ENCODE assay signal across 8 cellular contexts in genomic region chr16:50697881-50698767, GRCh38. TPM values are rescaled to one million over a fixed set of nuclear protein-coding genes. Genes with fewer than 3 reads are reported as not detected.
DNase-seq lines count a peak whose midpoint lies in the region; ATAC-seq and TF ChIP-seq lines count a peak whose summit lies in the region.

No MANE protein-coding gene starts in this region.

- no peaks in the 10 kb centered on the region for H3K27me3 ChIP-seq in foreskin keratinocyte
- H3K27me3 ChIP-seq in gastrocnemius medialis: no peaks in the 10 kb centered on the region
- H3K27me3 ChIP-seq in A673 (replicated peaks; ENCODE audit: insufficient read depth, low read depth, low read length, poor library complexity): peaks cover 12% of the 10 kb centered on the region

- peak overlapping the region; percentile 78 for H3K4me3 Mint-ChIP-seq in activated CD4-positive, alpha-beta memory T cell treated with anti-CD3 and anti-CD28 coated beads for 36 hours

- H3K36me3 Mint-ChIP-seq in activated CD4-positive, alpha-beta memory T cell treated with anti-CD3 and anti-CD28 coated beads for 36 hours: peaks cover 34% of the 10 kb centered on the region

- peak; percentile 80 for DNase-seq in activated naive CD4-positive, alpha-beta T cell treated with Interleukin-2 at 50 U/mL for 16 hours
- DNase-seq in activated naive CD4-positive, alpha-beta T cell treated with anti-CD3 and anti-CD28 coated beads, Interleukin-2, amount 50 U/mL, for 16 hours: no peak
- peak; percentile 85 for DNase-seq in activated CD4-positive, alpha-beta memory T cell treated with anti-CD3 and anti-CD28 coated beads for 36 hours
- DNase-seq in foreskin keratinocyte (peak in 1 of 2 donors; percentile 44), gastrocnemius medialis (peak; percentile 75 to 79), A673 (ENCODE audit: low spot score) (no peak), NCI-H774 (lab: John Stamatoyannopoulos, UW) (no peak)

- CTCF ChIA-PET in activated CD4-positive, alpha-beta memory T cell treated with anti-CD3 and anti-CD28 coated beads for 36 hours (lab: Charles Lee): interaction anchor here (0.7 to 8.6 kb wide), 11 partner anchors 13 to 108 kb away, joined by 3 to 60 read pairs (median 7); partner anchors contain the start of genes CYLD and SNX20
- CTCF ChIA-PET in A673 (lab: Charles Lee): no interaction called here

- H3K27ac ChIP-seq in foreskin keratinocyte (peak overlapping the region; percentile 88), gastrocnemius medialis (peak overlapping the region; percentile 81 to 87 (median 85)), A673 (ENCODE audit: low read depth, low read length, poor library complexity, severe bottlenecking) (no peak overlapping the region)

- no peak for TF ChIP-seq CTCF in foreskin keratinocyte (conservative IDR thresholded peaks at IDR 0.05)
- TF ChIP-seq CTCF in gastrocnemius medialis (IDR thresholded peaks at IDR 0.05 in 4 of 5, conservative IDR thresholded peaks at IDR 0.05 in 1 of 5): no peak
- no peak for TF ChIP-seq CTCF in A673 (conservative IDR thresholded peaks at IDR 0.05; ENCODE audit: low read depth, low read length)

- intact Hi-C loops in activated CD4-positive, alpha-beta memory T cell treated with anti-CD3 and anti-CD28 coated beads for 36 hours (cut with micrococcal nuclease): loop anchor here (1.0 to 5.0 kb wide), 4 partner anchors 17 to 421 kb away; partner anchors contain the start of gene SNX20
- intact Hi-C loops in gastrocnemius medialis (cut with DNase I; ENCODE audit: low total_unique reads) (loop anchor here (2.0 kb wide), 1 partner anchor 43 kb away; no protein-coding TSS in a partner anchor), A673 (cut with micrococcal nuclease; ENCODE audit: unreplicated experiment) (no loop called here)

- peaks cover 88% of the 10 kb centered on the region for H3K4me1 Mint-ChIP-seq in activated CD4-positive, alpha-beta memory T cell treated with anti-CD3 and anti-CD28 coated beads for 36 hours (ENCODE audit: low read depth)

- H3K36me3 ChIP-seq in gastrocnemius medialis: no peaks in the 10 kb centered on the region
- H3K36me3 ChIP-seq in A673 (ENCODE audit: insufficient read depth, low read length, poor library complexity, severe bottlenecking): no peaks in the 10 kb centered on the region

- TF ChIP-seq POLR2A in gastrocnemius medialis (IDR thresholded peaks at IDR 0.05): peak in 1 of 2 donors; percentile 29

- no TSS peak for BruUV-seq in A673 (replicated peaks; lab: Mats Ljungman, UMichigan)

- POLR2A ChIA-PET in activated CD4-positive, alpha-beta memory T cell treated with anti-CD3 and anti-CD28 coated beads for 36 hours (lab: Charles Lee): interaction anchor here (1.1 to 7.9 kb wide), 7 partner anchors 10 to 46 kb away, joined by 3 to 123 read pairs (median 5); partner anchors contain the start of genes CYLD and SNX20
- POLR2A ChIA-PET in A673 (lab: Charles Lee; ENCODE audit: low non-redundant PET): no interaction called here

- ATAC-seq in HG03045 (IDR thresholded peaks at IDR 0.05; ENCODE audit: unreplicated experiment): peak; percentile 41
- ATAC-seq in foreskin keratinocyte: no peak
- ATAC-seq in gastrocnemius medialis: peak; percentile 66 to 67

- H3K27ac Mint-ChIP-seq in activated CD4-positive, alpha-beta memory T cell treated with anti-CD3 and anti-CD28 coated beads for 36 hours: peak overlapping the region; percentile 98

- H3K9me3 ChIP-seq in gastrocnemius medialis: no peaks in the 10 kb centered on the region
- H3K9me3 ChIP-seq in A673 (ENCODE audit: low read depth, low read length, poor library complexity, severe bottlenecking): no peaks in the 10 kb centered on the region

- H3K27me3 Mint-ChIP-seq in activated CD4-positive, alpha-beta memory T cell treated with anti-CD3 and anti-CD28 coated beads for 36 hours: no peaks in the 10 kb centered on the region

- H3K9me3 Mint-ChIP-seq in activated CD4-positive, alpha-beta memory T cell treated with anti-CD3 and anti-CD28 coated beads for 36 hours: no peaks in the 10 kb centered on the region

- H3K4me1 ChIP-seq in foreskin keratinocyte (peaks cover 8% of the 10 kb centered on the region), gastrocnemius medialis (peaks cover 44 to 55% of the 10 kb centered on the region in 2 donors), A673 (ENCODE audit: insufficient read depth, low read length, poor library complexity, severe bottlenecking) (no peaks in the 10 kb centered on the region)

- in situ Hi-C loops in gastrocnemius medialis (cut with MboI; ENCODE audit: low sequenced_read_pairs in 4 of 4): loop anchor here in 1 of 4 donors (5.0 kb wide), 1 partner anchor 49 kb away; no protein-coding TSS in a partner anchor

- peak overlapping the region; percentile 49 to 58 (median 52) for H3K4me3 ChIP-seq in gastrocnemius medialis
- no peak overlapping the region for H3K4me3 ChIP-seq in A673 (ENCODE audit: low read depth, low read length, poor library complexity, severe bottlenecking)

RNA-seq across cellular contexts. Expression of gene NOD2, which starts 4.7 kb away (rescaled TPM):
- 10 to 100 TPM; 17.9 to 18.7 TPM for total RNA-seq in activated CD4-positive, alpha-beta memory T cell treated with anti-CD3 and anti-CD28 coated beads for 36 hours
- 0.92 and 1.1 TPM in 2 replicates for total RNA-seq in foreskin keratinocyte
- 0.44 and 0.45 TPM in 2 replicates for polyA plus RNA-seq in foreskin keratinocyte
- total RNA-seq in gastrocnemius medialis: 1 to 10 TPM in 3 of 4 donors, under 1 TPM in 1; 0.27 to 2.1 (median 1.7) TPM
- not detected in 2 replicates for total RNA-seq in A673 (2021)

RNA-seq across cellular contexts. Expression of gene SNX20, which starts 17.0 kb away (rescaled TPM):
- 10 to 100 TPM; 55.4 to 56.9 TPM for total RNA-seq in activated CD4-positive, alpha-beta memory T cell treated with anti-CD3 and anti-CD28 coated beads for 36 hours
- total RNA-seq in foreskin keratinocyte: not detected in 2 replicates
- not detected in 2 replicates for polyA plus RNA-seq in foreskin keratinocyte
- 1 to 10 TPM in 3 of 4 donors, under 1 TPM in 1; 0.17 to 4.0 (median 1.9) TPM for total RNA-seq in gastrocnemius medialis
- not detected in 2 replicates for total RNA-seq in A673 (2021)

RNA-seq across cellular contexts. Expression of gene CYLD, which starts 43.8 kb away (rescaled TPM):
- total RNA-seq in activated CD4-positive, alpha-beta memory T cell treated with anti-CD3 and anti-CD28 coated beads for 36 hours: 100 to 1,000 TPM; 133 to 135 TPM
- total RNA-seq in foreskin keratinocyte (30.0 and 30.6 TPM in 2 replicates), gastrocnemius medialis (100 to 1,000 TPM in 3 of 4 donors, 10 to 100 TPM in 1; 49.2 to 177 (median 135) TPM), A673 (2021) (6.3 and 9.5 TPM in 2 replicates)
- 8.6 and 9.0 TPM in 2 replicates for polyA plus RNA-seq in foreskin keratinocyte

Comparison
In these comparisons a context has a peak if more than half of its experiments do, and no peak if none do; other contexts are left out.
1. DNase-seq: peak in activated naive CD4-positive, alpha-beta T cell treated with Interleukin-2 at 50 U/mL for 16 hours (single experiment), activated CD4-positive, alpha-beta memory T cell treated with anti-CD3 and anti-CD28 coated beads for 36 hours (single experiment) and gastrocnemius medialis (2 of 2); none in activated naive CD4-positive, alpha-beta T cell treated with anti-CD3 and anti-CD28 coated beads, Interleukin-2, amount 50 U/mL, for 16 hours (single experiment), A673 (single experiment) and NCI-H774 (single experiment).
2. RNA of gene SNX20, which starts 17.0 kb away (total RNA-seq): 55.4 to 56.9 TPM in activated CD4-positive, alpha-beta memory T cell treated with anti-CD3 and anti-CD28 coated beads for 36 hours; 0.17 to 4.0 TPM in gastrocnemius medialis, not detected in foreskin keratinocyte and not detected in A673; every median in the first group is over 10 times any median in the second.